1 cellular context compared by ENCODE assay signal in genomic region chr6:135251416-135251815, GRCh38.
TF ChIP-seq lines count a peak whose summit lies in the region.

No MANE protein-coding gene starts in this region.

TF ChIP-seq in HepG2, 621 proteins besides CTCF, POLR2A, EP300 and RAD21 (continued from another document and continues in another):
- TF ChIP-seq ATF2 (CRISPR knock-in tag; IDR thresholded peaks at IDR 0.05): no peak
- no peak for TF ChIP-seq GABPB1 (CRISPR knock-in tag; IDR thresholded peaks at IDR 0.05)
- TF ChIP-seq ZNF274 (CRISPR knock-in tag; IDR thresholded peaks at IDR 0.05): no peak
- TF ChIP-seq ZNF782 (CRISPR knock-in tag; IDR thresholded peaks at IDR 0.05; ENCODE audit: borderline replicate concordance): no peak
- TF ChIP-seq, protein P1, sequence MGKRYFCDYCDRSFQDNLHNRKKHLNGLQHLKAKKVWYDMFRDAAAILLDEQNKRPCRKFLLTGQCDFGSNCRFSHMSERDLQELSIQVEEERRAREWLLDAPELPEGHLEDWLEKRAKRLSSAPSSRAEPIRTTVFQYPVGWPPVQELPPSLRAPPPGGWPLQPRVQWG (CRISPR knock-in tag; IDR thresholded peaks at IDR 0.05; ENCODE audit: borderline replicate concordance, low read depth): no peak
- no peak for TF ChIP-seq ZNF564 (CRISPR knock-in tag; IDR thresholded peaks at IDR 0.05)
- TF ChIP-seq HOXD1 (CRISPR knock-in tag; IDR thresholded peaks at IDR 0.05): no peak
- no peak for TF ChIP-seq NFRKB (IDR thresholded peaks at IDR 0.05)
- no peak for TF ChIP-seq RNF219 (CRISPR knock-in tag; IDR thresholded peaks at IDR 0.05)
- TF ChIP-seq FOXM1 (CRISPR knock-in tag; IDR thresholded peaks at IDR 0.05): no peak
- no peak for TF ChIP-seq KDM1A (CRISPR knock-in tag; IDR thresholded peaks at IDR 0.05)
- no peak for TF ChIP-seq MTA1 (CRISPR knock-in tag; IDR thresholded peaks at IDR 0.05; ENCODE audit: borderline replicate concordance)
- TF ChIP-seq LCORL (IDR thresholded peaks at IDR 0.05): no peak
- TF ChIP-seq LCORL (CRISPR knock-in tag; IDR thresholded peaks at IDR 0.05): no peak
- TF ChIP-seq SYNCRIP (IDR thresholded peaks at IDR 0.05; ENCODE audit: insufficient read depth, low read depth, low read length): no peak
- no peak for TF ChIP-seq ZNF282 (IDR thresholded peaks at IDR 0.05; ENCODE audit: partially characterized antibody)
- no peak for TF ChIP-seq MYC (CRISPR knock-in tag; IDR thresholded peaks at IDR 0.05; ENCODE audit: borderline replicate concordance)
- no peak for TF ChIP-seq ZNF230 (CRISPR knock-in tag; IDR thresholded peaks at IDR 0.05)
- no peak for TF ChIP-seq ZNF557 (CRISPR knock-in tag; IDR thresholded peaks at IDR 0.05)
- TF ChIP-seq ZNF780A (CRISPR knock-in tag; IDR thresholded peaks at IDR 0.05): no peak
- TF ChIP-seq ZNF496 (CRISPR knock-in tag; IDR thresholded peaks at IDR 0.05; ENCODE audit: insufficient replicate concordance): no peak
- TF ChIP-seq, protein P2, sequence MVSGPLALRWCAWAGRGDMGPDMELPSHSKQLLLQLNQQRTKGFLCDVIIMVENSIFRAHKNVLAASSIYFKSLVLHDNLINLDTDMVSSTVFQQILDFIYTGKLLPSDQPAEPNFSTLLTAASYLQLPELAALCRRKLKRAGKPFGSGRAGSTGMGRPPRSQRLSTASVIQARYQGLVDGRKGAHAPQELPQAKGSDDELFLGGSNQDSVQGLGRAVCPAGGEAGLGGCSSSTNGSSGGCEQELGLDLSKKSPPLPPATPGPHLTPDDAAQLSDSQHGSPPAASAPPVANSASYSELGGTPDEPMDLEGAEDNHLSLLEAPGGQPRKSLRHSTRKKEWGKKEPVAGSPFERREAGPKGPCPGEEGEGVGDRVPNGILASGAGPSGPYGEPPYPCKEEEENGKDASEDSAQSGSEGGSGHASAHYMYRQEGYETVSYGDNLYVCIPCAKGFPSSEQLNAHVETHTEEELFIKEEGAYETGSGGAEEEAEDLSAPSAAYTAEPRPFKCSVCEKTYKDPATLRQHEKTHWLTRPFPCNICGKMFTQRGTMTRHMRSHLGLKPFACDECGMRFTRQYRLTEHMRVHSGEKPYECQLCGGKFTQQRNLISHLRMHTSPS (CRISPR knock-in tag; IDR thresholded peaks at IDR 0.05; ENCODE audit: low read depth): peak; percentile 97
- TF ChIP-seq SMC3 (IDR thresholded peaks at IDR 0.05; ENCODE audit: low read length): no peak
- TF ChIP-seq GATA4 (IDR thresholded peaks at IDR 0.05; ENCODE audit: borderline replicate concordance, low read depth): peak; percentile 46; the same call in 1 of the 2 replicates
- no peak for TF ChIP-seq SCMH1 (CRISPR knock-in tag; IDR thresholded peaks at IDR 0.05; ENCODE audit: borderline replicate concordance)
- peak; percentile 57; the same call in 1 of the 2 replicates for TF ChIP-seq GFI1 (CRISPR knock-in tag; IDR thresholded peaks at IDR 0.05; ENCODE audit: borderline replicate concordance)
- no peak for TF ChIP-seq AFF4 (CRISPR knock-in tag; IDR thresholded peaks at IDR 0.05)
- no peak for TF ChIP-seq HBP1 (CRISPR knock-in tag; IDR thresholded peaks at IDR 0.05; ENCODE audit: low read depth)
- TF ChIP-seq ZNF552 (CRISPR knock-in tag; IDR thresholded peaks at IDR 0.05; ENCODE audit: borderline replicate concordance): no peak
- TF ChIP-seq, protein P3, sequence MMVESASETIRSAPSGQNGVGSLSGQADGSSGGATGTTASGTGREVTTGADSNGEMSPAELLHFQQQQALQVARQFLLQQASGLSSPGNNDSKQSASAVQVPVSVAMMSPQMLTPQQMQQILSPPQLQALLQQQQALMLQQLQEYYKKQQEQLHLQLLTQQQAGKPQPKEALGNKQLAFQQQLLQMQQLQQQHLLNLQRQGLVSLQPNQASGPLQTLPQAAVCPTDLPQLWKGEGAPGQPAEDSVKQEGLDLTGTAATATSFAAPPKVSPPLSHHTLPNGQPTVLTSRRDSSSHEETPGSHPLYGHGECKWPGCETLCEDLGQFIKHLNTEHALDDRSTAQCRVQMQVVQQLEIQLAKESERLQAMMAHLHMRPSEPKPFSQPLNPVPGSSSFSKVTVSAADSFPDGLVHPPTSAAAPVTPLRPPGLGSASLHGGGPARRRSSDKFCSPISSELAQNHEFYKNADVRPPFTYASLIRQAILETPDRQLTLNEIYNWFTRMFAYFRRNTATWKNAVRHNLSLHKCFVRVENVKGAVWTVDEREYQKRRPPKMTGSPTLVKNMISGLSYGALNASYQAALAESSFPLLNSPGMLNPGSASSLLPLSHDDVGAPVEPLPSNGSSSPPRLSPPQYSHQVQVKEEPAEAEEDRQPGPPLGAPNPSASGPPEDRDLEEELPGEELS (CRISPR knock-in tag; IDR thresholded peaks at IDR 0.05): peak; percentile 62; the same call in 1 of the 2 replicates
- no peak for TF ChIP-seq HIVEP1 (CRISPR knock-in tag; IDR thresholded peaks at IDR 0.05)
- no peak for TF ChIP-seq ZNF850 (CRISPR knock-in tag; conservative IDR thresholded peaks at IDR 0.05)
- TF ChIP-seq, protein P4, sequence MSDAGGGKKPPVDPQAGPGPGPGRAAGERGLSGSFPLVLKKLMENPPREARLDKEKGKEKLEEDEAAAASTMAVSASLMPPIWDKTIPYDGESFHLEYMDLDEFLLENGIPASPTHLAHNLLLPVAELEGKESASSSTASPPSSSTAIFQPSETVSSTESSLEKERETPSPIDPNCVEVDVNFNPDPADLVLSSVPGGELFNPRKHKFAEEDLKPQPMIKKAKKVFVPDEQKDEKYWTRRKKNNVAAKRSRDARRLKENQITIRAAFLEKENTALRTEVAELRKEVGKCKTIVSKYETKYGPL (CRISPR knock-in tag; IDR thresholded peaks at IDR 0.05): no peak
- no peak for TF ChIP-seq MTF2 (CRISPR knock-in tag; IDR thresholded peaks at IDR 0.05; ENCODE audit: borderline replicate concordance)
- TF ChIP-seq ZNF784 (CRISPR knock-in tag; IDR thresholded peaks at IDR 0.05; ENCODE audit: borderline replicate concordance): no peak
- TF ChIP-seq TRIM22 (IDR thresholded peaks at IDR 0.05): no peak
- no peak for TF ChIP-seq HOXA5 (CRISPR knock-in tag; IDR thresholded peaks at IDR 0.05)
- no peak for TF ChIP-seq CHD2 (IDR thresholded peaks at IDR 0.05; ENCODE audit: low read depth, low read length)
- no peak for TF ChIP-seq ZNF546 (CRISPR knock-in tag; conservative IDR thresholded peaks at IDR 0.05)
- TF ChIP-seq SMAD3 (CRISPR knock-in tag; IDR thresholded peaks at IDR 0.05): no peak
- no peak for TF ChIP-seq ZNF33B (CRISPR knock-in tag; IDR thresholded peaks at IDR 0.05)
- TF ChIP-seq TBL1XR1 (IDR thresholded peaks at IDR 0.05; ENCODE audit: borderline replicate concordance, low read length, partially characterized antibody): no peak
- TF ChIP-seq BORCS8-MEF2B (CRISPR knock-in tag; IDR thresholded peaks at IDR 0.05): no peak
- no peak for TF ChIP-seq YEATS2 (CRISPR knock-in tag; IDR thresholded peaks at IDR 0.05; ENCODE audit: borderline replicate concordance)
- TF ChIP-seq MAFF (IDR thresholded peaks at IDR 0.05; ENCODE audit: low read depth, low read length): no peak
- 0 out of 2 replicates have a peak, but pooled peaks have one; percentile 60 for TF ChIP-seq ZNF710 (CRISPR knock-in tag; IDR thresholded peaks at IDR 0.05; ENCODE audit: borderline replicate concordance)
- no peak for TF ChIP-seq MEIS1 (CRISPR knock-in tag; IDR thresholded peaks at IDR 0.05; ENCODE audit: borderline replicate concordance)
